Comparison of ENCODE assay signal across 24 cellular contexts in genomic region chr12:27988594-27989233, GRCh38. TPM values are rescaled to one million over a fixed set of nuclear protein-coding genes. Genes with fewer than 3 reads are reported as not detected.
"Had no signal": no experiment of that assay in that cellular context is flagged by ENCODE, and none has a peak within 500 bp of the region (broad histone marks: within the 10 kb centered on the region; RNA-seq: fewer than 3 reads in every experiment).

No MANE protein-coding gene starts in this region.

- H3K4me1 Mint-ChIP-seq: activated naive CD8-positive, alpha-beta T cell treated with anti-CD3 and anti-CD28 coated beads, Interleukin-2, amount 50 U/mL, for 24 hours; WTC11 had no signal

- H3K4me3 ChIP-seq: ascending aorta, MG63 had no signal

- H3K27ac Mint-ChIP-seq: activated CD8-positive, alpha-beta T cell treated with anti-CD3 and anti-CD28 coated beads, Interleukin-2, amount 10 ng/mL, durations not matched to agents 7 days and 5 days; activated naive CD4-positive, alpha-beta T cell treated with anti-CD3 and anti-CD28 coated beads, Interleukin-2, amount 50 U/mL, for 72 hours; activated naive CD8-positive, alpha-beta T cell treated with anti-CD3 and anti-CD28 coated beads, Interleukin-2, amount 50 U/mL, for 24 hours; activated T-cell treated with anti-CD3 and anti-CD28 coated beads, Interleukin-2, amount 50 U/mL, for 24 hours; T-helper 1 cell treated with Interleukin-12 subunit alpha and Interleukin-12 subunit beta and Interleukin-4 antibody, amounts not matched to agents 30 μg/mL and 1 μg/mL, for 36 hours; WTC11 had no signal

- H3K4me1 ChIP-seq: ascending aorta had no signal

- H3K9me3 Mint-ChIP-seq: activated naive CD4-positive, alpha-beta T cell treated with anti-CD3 and anti-CD28 coated beads, Interleukin-2, amount 50 U/mL, for 72 hours; activated naive CD8-positive, alpha-beta T cell treated with anti-CD3 and anti-CD28 coated beads, Interleukin-2, amount 50 U/mL, for 24 hours; activated T-cell treated with anti-CD3 and anti-CD28 coated beads, Interleukin-2, amount 50 U/mL, for 24 hours had no signal

- H3K36me3 Mint-ChIP-seq: activated naive CD4-positive, alpha-beta T cell treated with anti-CD3 and anti-CD28 coated beads, Interleukin-2, amount 50 U/mL, for 72 hours; WTC11 had no signal

- DNase-seq: activated CD4-positive, alpha-beta T cell treated with anti-CD3 and anti-CD28 coated beads for 48 hours; activated CD4-positive, alpha-beta T cell treated with anti-CD3 and anti-CD28 coated beads, Interleukin-2, amount 50 U/mL, for 4 hours; activated CD4-positive, CD25-positive, alpha-beta regulatory T cell treated with anti-CD3 and anti-CD28 coated beads, Interleukin-2, amount 50 U/mL, for 72 hours; activated CD8-positive, alpha-beta memory T cell treated with anti-CD3 and anti-CD28 coated beads, Interleukin-2, amount 50 U/mL, for 48 hours; activated CD8-positive, alpha-beta T cell treated with anti-CD3 and anti-CD28 coated beads, Interleukin-2, amount 10 ng/mL, durations not matched to agents 7 days and 5 days; activated effector memory CD4-positive, alpha-beta T cell treated with anti-CD3 and anti-CD28 coated beads, Interleukin-2, amount 50 U/mL, for 16 hours; activated naive CD4-positive, alpha-beta T cell treated with Interleukin-2 at 50 U/mL for 16 hours; activated naive CD8-positive, alpha-beta T cell treated with anti-CD3 and anti-CD28 coated beads, Interleukin-2, amount 50 U/mL, for 24 hours; activated T-cell treated with anti-CD3 and anti-CD28 coated beads, Interleukin-2, amount 50 U/mL, for 24 hours; amniotic stem cell; brain microvascular endothelial cell; caudate nucleus; MG63; MV-4-11; NCI-H1092 treated with DMSO at 0.1 percent for 48 hours; NCI-H1417 treated with DMSO at 0.1 percent for 48 hours; NCI-H1694 treated with DMSO at 0.1 percent for 48 hours; NCI-H2029 treated with DMSO at 0.1 percent for 48 hours; PC-3; SHP77 had no signal

- H3K27ac ChIP-seq: ascending aorta, brain microvascular endothelial cell had no signal

- H3K4me3 Mint-ChIP-seq: activated CD8-positive, alpha-beta T cell treated with anti-CD3 and anti-CD28 coated beads, Interleukin-2, amount 10 ng/mL, durations not matched to agents 7 days and 5 days; activated naive CD8-positive, alpha-beta T cell treated with anti-CD3 and anti-CD28 coated beads, Interleukin-2, amount 50 U/mL, for 24 hours; activated T-cell treated with anti-CD3 and anti-CD28 coated beads, Interleukin-2, amount 50 U/mL, for 24 hours; T-helper 1 cell treated with Interleukin-12 subunit alpha and Interleukin-12 subunit beta and Interleukin-4 antibody, amounts not matched to agents 30 μg/mL and 1 μg/mL, for 36 hours; WTC11 had no signal

- H3K36me3 ChIP-seq: ascending aorta, brain microvascular endothelial cell, MG63 had no signal

- ATAC-seq: activated CD8-positive, alpha-beta T cell treated with anti-CD3 and anti-CD28 coated beads, Interleukin-2, amount 10 ng/mL, durations not matched to agents 7 days and 5 days; activated naive CD4-positive, alpha-beta T cell treated with anti-CD3 and anti-CD28 coated beads, Interleukin-2, amount 50 U/mL, for 72 hours; activated naive CD8-positive, alpha-beta T cell treated with anti-CD3 and anti-CD28 coated beads, Interleukin-2, amount 50 U/mL, for 24 hours; PC-3; WTC11 had no signal

- H3K27me3 ChIP-seq: ascending aorta, brain microvascular endothelial cell, MG63 had no signal

RNA-seq across cellular contexts. Expression of gene PTHLH, which starts 16.2 kb away (rescaled TPM):
- total RNA-seq: activated CD8-positive, alpha-beta T cell treated with anti-CD3 and anti-CD28 coated beads, Interleukin-2, amount 10 ng/mL, durations not matched to agents 7 days and 5 days; activated naive CD4-positive, alpha-beta T cell treated with anti-CD3 and anti-CD28 coated beads, Interleukin-2, amount 50 U/mL, for 72 hours; ascending aorta; WTC11 had no signal
